1 cellular context compared by ENCODE assay signal in genomic region chr1:43304287-43304615, GRCh38.
TF ChIP-seq lines count a peak whose summit lies in the region.

No MANE protein-coding gene starts in this region.

TF ChIP-seq in endothelial cell of umbilical vein, 7 proteins besides CTCF, POLR2A, EP300 and RAD21:
- TF ChIP-seq, protein P1, sequence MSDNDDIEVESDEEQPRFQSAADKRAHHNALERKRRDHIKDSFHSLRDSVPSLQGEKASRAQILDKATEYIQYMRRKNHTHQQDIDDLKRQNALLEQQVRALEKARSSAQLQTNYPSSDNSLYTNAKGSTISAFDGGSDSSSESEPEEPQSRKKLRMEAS (IDR thresholded peaks at IDR 0.05; ENCODE audit: insufficient read depth, insufficient read length) = no peak
- TF ChIP-seq JUN (IDR thresholded peaks at IDR 0.05; ENCODE audit: borderline replicate concordance, insufficient read depth, insufficient read length, low read depth) = no peak
- no peak for TF ChIP-seq EZH2 (IDR thresholded peaks at IDR 0.05; ENCODE audit: borderline replicate concordance, low read depth, low read length, severe bottlenecking)
- TF ChIP-seq FOS (IDR thresholded peaks at IDR 0.05; ENCODE audit: borderline replicate concordance, insufficient read depth, low read length) = no peak
- TF ChIP-seq GATA2 (IDR thresholded peaks at IDR 0.05; ENCODE audit: insufficient read depth, insufficient read length, low read depth, low read length) = no peak
- TF ChIP-seq POLR2AphosphoS5 (IDR thresholded peaks at IDR 0.05; ENCODE audit: insufficient read depth, low read depth, low read length) = no peak
- no peak for TF ChIP-seq MYC (IDR thresholded peaks at IDR 0.05; ENCODE audit: low read depth, low read length)
TF ChIP-seq in endothelial cell of umbilical vein: peak in this region for 0.
